7 cellular contexts compared by ENCODE assay signal in the genomic region with DNA sequence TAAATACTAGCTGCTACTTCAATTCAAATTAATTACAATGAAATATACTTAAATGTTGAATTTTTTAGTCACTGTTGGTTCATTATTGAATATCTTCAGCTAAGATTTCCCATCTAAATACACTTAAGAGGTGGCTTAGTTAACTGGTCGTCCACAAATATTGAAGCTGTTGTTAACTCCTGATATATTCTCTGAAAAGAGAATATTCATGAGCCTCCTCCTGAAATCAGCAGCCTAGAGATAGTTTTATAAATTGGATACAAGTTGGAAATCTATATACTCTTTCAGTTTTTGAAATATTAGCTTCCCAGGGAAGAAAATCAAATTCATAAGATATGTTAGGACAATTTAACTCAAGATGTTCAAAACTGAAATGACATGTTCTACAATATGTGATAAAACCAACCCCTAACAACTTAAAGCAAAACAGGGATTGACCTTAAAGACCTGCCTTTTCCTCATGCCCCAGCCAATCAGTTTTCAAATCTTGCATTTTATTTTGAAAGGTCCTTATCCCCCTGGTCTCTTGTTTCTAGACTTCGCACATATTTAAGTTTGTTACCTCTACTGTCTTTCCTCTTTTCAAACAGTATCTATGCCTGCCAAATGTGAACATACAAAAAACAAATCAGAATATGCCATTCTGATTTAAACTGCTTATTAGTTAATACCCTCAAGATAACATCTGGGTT.
DNase-seq lines count a peak whose midpoint lies in the region; ATAC-seq and TF ChIP-seq lines count a peak whose summit lies in the region.
"Not testable (repeated sequence)": the region's sequence is repeated elsewhere in the genome, so short reads cannot be mapped to it uniquely, and the experiment has no call there.

No MANE protein-coding gene starts in this region.

- H3K36me3 ChIP-seq in CD4-positive, alpha-beta memory T cell (ENCODE audit: insufficient read depth, low read length), result not testable (repeated sequence)

- CTCF ChIA-PET in CD4-positive, alpha-beta memory T cell (lab: Charles Lee; ENCODE audit: partially characterized antibody); T-cell (lab: Charles Lee); activated CD8-positive, alpha-beta T cell treated with anti-CD3 and anti-CD28 coated beads for 36 hours (lab: Charles Lee): not testable (repeated sequence)

- peaks cover 10% of the 10 kb centered on the region for H3K4me1 ChIP-seq in CD4-positive, alpha-beta memory T cell (ENCODE audit: insufficient read depth, low read length)

- H3K27me3 ChIP-seq in CD4-positive, alpha-beta memory T cell (ENCODE audit: insufficient read depth, low read length), result not testable (repeated sequence)

- not testable (repeated sequence) for TF ChIP-seq CTCF in activated CD8-positive, alpha-beta T cell treated with anti-CD3 and anti-CD28 coated beads for 36 hours (IDR thresholded peaks at IDR 0.05); chondrocyte (IDR thresholded peaks at IDR 0.05)

- peaks cover 3 to 12% (median 7%) of the 10 kb centered on the region in 4 donors for H3K4me1 Mint-ChIP-seq in CD4-positive, alpha-beta memory T cell
- not testable (repeated sequence) for H3K4me1 Mint-ChIP-seq in T-cell; activated CD8-positive, alpha-beta T cell treated with anti-CD3 and anti-CD28 coated beads for 36 hours (ENCODE audit: low read depth); activated naive CD8-positive, alpha-beta T cell (ENCODE audit: low read depth); chondrocyte (ENCODE audit: low read depth); memory B cell

- peak overlapping the region; percentile 76 to 95 (median 90) for H3K4me3 Mint-ChIP-seq in CD4-positive, alpha-beta memory T cell
- H3K4me3 Mint-ChIP-seq in T-cell (peak overlapping the region; percentile 72 to 83 (median 80)), chondrocyte (ENCODE audit: unreplicated experiment) (peak overlapping the region; percentile 51), memory B cell (peak overlapping the region; percentile 78)
- H3K4me3 Mint-ChIP-seq in activated CD8-positive, alpha-beta T cell treated with anti-CD3 and anti-CD28 coated beads for 36 hours, result peak overlapping the region; percentile 64
- H3K4me3 Mint-ChIP-seq in activated naive CD8-positive, alpha-beta T cell, result peak overlapping the region; percentile 90

- not testable (repeated sequence) for H3K9me3 ChIP-seq in CD4-positive, alpha-beta memory T cell (ENCODE audit: control insufficient read depth in 1 of 2, low read length in 2 of 2)

- peak overlapping the region in 5 of 7 donors; percentile 89 to 94 (median 93) for H3K27ac Mint-ChIP-seq in CD4-positive, alpha-beta memory T cell
- peak overlapping the region in 1 of 2 donors; percentile 85 for H3K27ac Mint-ChIP-seq in T-cell
- H3K27ac Mint-ChIP-seq in activated CD8-positive, alpha-beta T cell treated with anti-CD3 and anti-CD28 coated beads for 36 hours, result peak overlapping the region; percentile 80
- H3K27ac Mint-ChIP-seq in activated naive CD8-positive, alpha-beta T cell, result peak overlapping the region; percentile 89
- H3K27ac Mint-ChIP-seq in chondrocyte (ENCODE audit: unreplicated experiment), result not testable (repeated sequence)
- peak overlapping the region; percentile 96 for H3K27ac Mint-ChIP-seq in memory B cell

- not testable (repeated sequence) for ATAC-seq in T-cell (replicated peaks in 1 of 4); activated CD8-positive, alpha-beta T cell treated with anti-CD3 and anti-CD28 coated beads for 36 hours; memory B cell (ENCODE audit: low read depth)

- peaks cover 10 to 11% of the 10 kb centered on the region in 2 donors for H3K27me3 Mint-ChIP-seq in CD4-positive, alpha-beta memory T cell
- peaks cover 17 to 20% of the 10 kb centered on the region in 2 donors for H3K27me3 Mint-ChIP-seq in T-cell
- peaks cover 12% of the 10 kb centered on the region for H3K27me3 Mint-ChIP-seq in activated CD8-positive, alpha-beta T cell treated with anti-CD3 and anti-CD28 coated beads for 36 hours
- peaks cover 12% of the 10 kb centered on the region for H3K27me3 Mint-ChIP-seq in activated naive CD8-positive, alpha-beta T cell
- H3K27me3 Mint-ChIP-seq in chondrocyte (ENCODE audit: low read depth); memory B cell: not testable (repeated sequence)

- H3K4me3 ChIP-seq in CD4-positive, alpha-beta memory T cell (ENCODE audit: low read length in 2 of 2), result not testable (repeated sequence)

- H3K9me3 Mint-ChIP-seq in CD4-positive, alpha-beta memory T cell, result peaks cover 0 to 11% (median 6%) of the 10 kb centered on the region in 8 donors
- not testable (repeated sequence) for H3K9me3 Mint-ChIP-seq in T-cell; activated CD8-positive, alpha-beta T cell treated with anti-CD3 and anti-CD28 coated beads for 36 hours; activated naive CD8-positive, alpha-beta T cell (ENCODE audit: low read depth); chondrocyte (ENCODE audit: low read depth); memory B cell

- not testable (repeated sequence) for H3K36me3 Mint-ChIP-seq in CD4-positive, alpha-beta memory T cell; T-cell; activated CD8-positive, alpha-beta T cell treated with anti-CD3 and anti-CD28 coated beads for 36 hours (ENCODE audit: low read depth); activated naive CD8-positive, alpha-beta T cell; chondrocyte (ENCODE audit: low read depth); memory B cell

- H3K27ac ChIP-seq in CD4-positive, alpha-beta memory T cell (ENCODE audit: low read depth, low read length), result not testable (repeated sequence)

- DNase-seq in CD4-positive, alpha-beta memory T cell; T-cell; activated CD8-positive, alpha-beta T cell treated with anti-CD3 and anti-CD28 coated beads for 36 hours; chondrocyte (ENCODE audit: low spot score); memory B cell (ENCODE audit: low spot score in 2 of 2): not testable (repeated sequence)
- DNase-seq in pons (ENCODE audit: low spot score), result peak; percentile 1

- POLR2A ChIA-PET in CD4-positive, alpha-beta memory T cell (lab: Charles Lee; ENCODE audit: partially characterized antibody); T-cell (lab: Charles Lee); activated CD8-positive, alpha-beta T cell treated with anti-CD3 and anti-CD28 coated beads for 36 hours (lab: Charles Lee): not testable (repeated sequence)

- intact Hi-C loops in CD4-positive, alpha-beta memory T cell (cut with micrococcal nuclease); activated CD8-positive, alpha-beta T cell treated with anti-CD3 and anti-CD28 coated beads for 36 hours (cut with micrococcal nuclease): not testable (repeated sequence)
